21 cellular contexts compared by ENCODE assay signal in the genomic region with DNA sequence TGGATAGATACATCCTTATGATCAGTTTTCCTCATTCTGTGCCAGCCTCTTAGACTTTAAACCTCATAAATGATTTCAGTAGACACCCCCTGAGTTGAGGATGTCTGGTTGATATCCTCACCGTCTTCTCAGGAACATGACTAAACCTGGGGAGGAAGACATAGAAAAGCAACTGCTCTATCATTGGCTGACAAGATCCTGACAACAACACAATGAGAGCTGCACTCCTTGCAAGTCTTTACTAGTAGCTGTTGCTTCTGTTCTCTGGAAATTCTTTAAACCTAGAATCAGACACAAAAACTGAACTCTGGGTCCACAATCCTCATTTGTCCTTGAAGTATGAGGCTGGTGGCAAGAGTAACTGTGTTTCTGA.
DNase-seq lines count a peak whose midpoint lies in the region; ATAC-seq and TF ChIP-seq lines count a peak whose summit lies in the region.
"Had no signal": no experiment of that assay in that cellular context is flagged by ENCODE, and none has a peak within 500 bp of the region (broad histone marks: within the 10 kb centered on the region; RNA-seq: fewer than 3 reads in every experiment).

No MANE protein-coding gene starts in this region.

- DNase-seq in activated T-cell treated with anti-CD3 and anti-CD28 coated beads, Interleukin-2, amount 50 U/mL, for 24 hours: no peak
- DNase-seq in activated T-cell treated with anti-CD3 and anti-CD28 coated beads for 4 hours (no peak), T-helper 17 cell (no peak), OCI-LY7 (ENCODE audit: low spot score) (no peak), NOMO-1 treated with dmso at 0.1 percent for 144 hours (lab: John Stamatoyannopoulos, UW; ENCODE audit: unreplicated experiment) (no peak), NCI-H2227 treated with DMSO at 0.1 percent for 48 hours (lab: John Stamatoyannopoulos, UW) (no peak)
- DNase-seq in central memory CD8-positive, alpha-beta T cell (ENCODE audit: low spot score in 2 of 2): no peak
- DNase-seq in stimulated activated naive CD8-positive, alpha-beta T cell treated with anti-CD3 and anti-CD28 coated beads, Interleukin-15, Interleukin-2, amounts not matched to agents 100 U/mL and 50 U/mL, for 24 hours: no peak
- DNase-seq: ACHN; amniotic stem cell; DMS53; NCI-H1417; NCI-H526 treated with DMSO at 0.1 percent for 48 hours; psoas muscle; SHP77 treated with DMSO at 0.1 percent for 48 hours; small intestine; stimulated activated CD4-positive, alpha-beta T cell treated with anti-CD3 and anti-CD28 coated beads, Interleukin-4, amount 100 ng/mL, for 1 hour; substantia nigra; uterus had no signal

- CTCF ChIA-PET in OCI-LY7 (lab: Charles Lee; ENCODE audit: unreplicated experiment): no interaction called here

- H3K27me3 Mint-ChIP-seq in activated T-cell treated with anti-CD3 and anti-CD28 coated beads, Interleukin-2, amount 50 U/mL, for 24 hours: no peaks in the 10 kb centered on the region
- no peaks in the 10 kb centered on the region for H3K27me3 Mint-ChIP-seq in T-helper 17 cell
- H3K27me3 Mint-ChIP-seq in central memory CD8-positive, alpha-beta T cell: no peaks in the 10 kb centered on the region

- no peaks in the 10 kb centered on the region for H3K36me3 ChIP-seq in OCI-LY7 (ENCODE audit: insufficient read depth, low read length)
- H3K36me3 ChIP-seq: HAP-1, uterus had no signal

- intact Hi-C loops in OCI-LY7 (cut with micrococcal nuclease; ENCODE audit: unreplicated experiment): no loop called here

- no TSS peak for BruUV-seq in OCI-LY7 (replicated peaks; lab: Mats Ljungman, UMichigan)

- ATAC-seq in T-helper 17 cell: peak; percentile 45
- ATAC-seq in central memory CD8-positive, alpha-beta T cell (replicated peaks; ENCODE audit: extremely low read depth, poor library complexity, severe bottlenecking): no peak
- peak; percentile 32 for ATAC-seq in stimulated activated naive CD8-positive, alpha-beta T cell treated with anti-CD3 and anti-CD28 coated beads, Interleukin-15, Interleukin-2, amounts not matched to agents 100 U/mL and 50 U/mL, for 24 hours
- ATAC-seq: psoas muscle had no signal

- H3K4me3 Mint-ChIP-seq in activated T-cell treated with anti-CD3 and anti-CD28 coated beads, Interleukin-2, amount 50 U/mL, for 24 hours: peak overlapping the region; percentile 76
- peak overlapping the region; percentile 55 for H3K4me3 Mint-ChIP-seq in T-helper 17 cell
- H3K4me3 Mint-ChIP-seq in central memory CD8-positive, alpha-beta T cell: peak overlapping the region; percentile 61

- no peak overlapping the region for H3K27ac ChIP-seq in OCI-LY7 (ENCODE audit: low read depth, low read length, poor library complexity, severe bottlenecking)
- H3K27ac ChIP-seq: C4-2B, psoas muscle, uterus had no signal

- peak overlapping the region; percentile 91 for H3K27ac Mint-ChIP-seq in activated T-cell treated with anti-CD3 and anti-CD28 coated beads, Interleukin-2, amount 50 U/mL, for 24 hours
- peak overlapping the region; percentile 51 for H3K27ac Mint-ChIP-seq in T-helper 17 cell
- H3K27ac Mint-ChIP-seq in central memory CD8-positive, alpha-beta T cell (ENCODE audit: low read depth): no peak overlapping the region

- no peaks in the 10 kb centered on the region for H3K36me3 Mint-ChIP-seq in activated T-cell treated with anti-CD3 and anti-CD28 coated beads, Interleukin-2, amount 50 U/mL, for 24 hours (ENCODE audit: low read depth)
- no peaks in the 10 kb centered on the region for H3K36me3 Mint-ChIP-seq in T-helper 17 cell (ENCODE audit: low read depth)
- no peaks in the 10 kb centered on the region for H3K36me3 Mint-ChIP-seq in central memory CD8-positive, alpha-beta T cell (ENCODE audit: insufficient read depth)

- no peak for TF ChIP-seq CTCF in OCI-LY7 (conservative IDR thresholded peaks at IDR 0.05; ENCODE audit: low read length)

- H3K79me2 ChIP-seq in OCI-LY7 (ENCODE audit: insufficient read depth, low read depth, low read length): no peaks in the 10 kb centered on the region

- H3K9me2 ChIP-seq in OCI-LY7 (ENCODE audit: insufficient read depth, low read length): no peaks in the 10 kb centered on the region

- H3K9me3 Mint-ChIP-seq in activated T-cell treated with anti-CD3 and anti-CD28 coated beads, Interleukin-2, amount 50 U/mL, for 24 hours: no peaks in the 10 kb centered on the region
- H3K9me3 Mint-ChIP-seq in central memory CD8-positive, alpha-beta T cell: no peaks in the 10 kb centered on the region

- POLR2A ChIA-PET in OCI-LY7 (lab: Charles Lee): no interaction called here

- no peaks in the 10 kb centered on the region for H4K20me1 ChIP-seq in OCI-LY7 (ENCODE audit: insufficient read depth, low read length)

- H3K4me3 ChIP-seq in OCI-LY7 (ENCODE audit: low read depth, low read length, poor library complexity, severe bottlenecking): no peak overlapping the region
- H3K4me3 ChIP-seq: HAP-1, psoas muscle, uterus had no signal

- no peak overlapping the region for H3K4me2 ChIP-seq in OCI-LY7 (ENCODE audit: low read length)

- peaks cover 7% of the 10 kb centered on the region for H3K4me1 ChIP-seq in OCI-LY7 (ENCODE audit: insufficient read depth, low read length, poor library complexity, severe bottlenecking)
- H3K4me1 ChIP-seq: HAP-1, psoas muscle, uterus had no signal

- H3K9me3 ChIP-seq in T-helper 17 cell (ENCODE audit: control insufficient read depth, low read length, poor library complexity, severe bottlenecking) (no peaks in the 10 kb centered on the region), OCI-LY7 (ENCODE audit: low read length) (no peaks in the 10 kb centered on the region)
- H3K9me3 ChIP-seq: HAP-1, psoas muscle, uterus had no signal

- H2AFZ ChIP-seq in OCI-LY7 (ENCODE audit: low read length): no peak overlapping the region

- H3K4me1 Mint-ChIP-seq in activated T-cell treated with anti-CD3 and anti-CD28 coated beads, Interleukin-2, amount 50 U/mL, for 24 hours (ENCODE audit: low read depth): peaks cover 21% of the 10 kb centered on the region
- peaks cover 5% of the 10 kb centered on the region for H3K4me1 Mint-ChIP-seq in T-helper 17 cell
- H3K4me1 Mint-ChIP-seq in central memory CD8-positive, alpha-beta T cell: peaks cover 6% of the 10 kb centered on the region
